Comparison of ENCODE assay signal across 1 cellular context in the genomic region with DNA sequence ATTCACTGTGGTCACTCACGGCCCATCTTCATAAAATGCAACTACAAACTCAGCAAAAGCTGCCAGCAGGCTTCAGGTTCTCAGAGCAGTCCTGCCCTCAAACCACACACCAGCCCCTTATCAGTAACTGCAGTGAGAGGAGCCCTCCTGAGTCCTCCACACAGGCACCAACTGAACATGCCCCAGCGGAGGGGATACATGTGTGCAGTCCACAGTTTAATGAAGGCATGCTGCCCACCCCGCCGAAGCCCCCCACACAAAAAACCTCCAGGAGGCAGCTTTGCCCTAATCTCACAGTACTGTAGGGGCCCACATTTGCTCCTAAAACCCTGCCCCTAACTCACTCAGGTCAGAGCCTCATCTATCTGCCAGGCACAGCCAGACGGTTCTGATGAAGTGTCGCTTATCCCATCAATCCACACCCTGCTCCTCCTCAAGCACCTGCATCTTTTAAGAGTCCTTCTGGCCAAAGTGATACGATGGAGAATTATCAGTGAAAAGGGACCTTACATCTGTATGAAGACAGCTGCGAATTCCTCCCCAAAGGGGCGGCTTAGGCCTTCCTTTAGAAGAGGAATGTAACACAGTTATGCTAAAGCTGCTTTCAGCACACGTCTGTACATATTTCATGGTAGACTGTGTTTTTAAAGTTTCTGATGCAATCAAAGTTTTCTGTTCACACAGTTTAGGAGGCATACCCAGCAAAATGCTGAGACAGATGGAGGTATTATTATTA.
TF ChIP-seq lines count a peak whose summit lies in the region.

No MANE protein-coding gene starts in this region.

TF ChIP-seq in GM12878, 131 proteins besides CTCF, POLR2A, EP300 and RAD21:
- no peak for TF ChIP-seq SP1 (IDR thresholded peaks at IDR 0.05; ENCODE audit: low read depth, low read length)
- TF ChIP-seq, protein P1, sequence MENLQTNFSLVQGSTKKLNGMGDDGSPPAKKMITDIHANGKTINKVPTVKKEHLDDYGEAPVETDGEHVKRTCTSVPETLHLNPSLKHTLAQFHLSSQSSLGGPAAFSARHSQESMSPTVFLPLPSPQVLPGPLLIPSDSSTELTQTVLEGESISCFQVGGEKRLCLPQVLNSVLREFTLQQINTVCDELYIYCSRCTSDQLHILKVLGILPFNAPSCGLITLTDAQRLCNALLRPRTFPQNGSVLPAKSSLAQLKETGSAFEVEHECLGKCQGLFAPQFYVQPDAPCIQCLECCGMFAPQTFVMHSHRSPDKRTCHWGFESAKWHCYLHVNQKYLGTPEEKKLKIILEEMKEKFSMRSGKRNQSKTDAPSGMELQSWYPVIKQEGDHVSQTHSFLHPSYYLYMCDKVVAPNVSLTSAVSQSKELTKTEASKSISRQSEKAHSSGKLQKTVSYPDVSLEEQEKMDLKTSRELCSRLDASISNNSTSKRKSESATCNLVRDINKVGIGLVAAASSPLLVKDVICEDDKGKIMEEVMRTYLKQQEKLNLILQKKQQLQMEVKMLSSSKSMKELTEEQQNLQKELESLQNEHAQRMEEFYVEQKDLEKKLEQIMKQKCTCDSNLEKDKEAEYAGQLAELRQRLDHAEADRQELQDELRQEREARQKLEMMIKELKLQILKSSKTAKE (IDR thresholded peaks at IDR 0.05; ENCODE audit: low read depth, poor library complexity, severe bottlenecking): no peak
- TF ChIP-seq ETV6 (conservative IDR thresholded peaks at IDR 0.05 in 1 of 2, IDR thresholded peaks at IDR 0.05 in 1 of 2; ENCODE audit: borderline replicate concordance in 1 of 2, low read depth in 1 of 2): no peak
- TF ChIP-seq, protein P2, sequence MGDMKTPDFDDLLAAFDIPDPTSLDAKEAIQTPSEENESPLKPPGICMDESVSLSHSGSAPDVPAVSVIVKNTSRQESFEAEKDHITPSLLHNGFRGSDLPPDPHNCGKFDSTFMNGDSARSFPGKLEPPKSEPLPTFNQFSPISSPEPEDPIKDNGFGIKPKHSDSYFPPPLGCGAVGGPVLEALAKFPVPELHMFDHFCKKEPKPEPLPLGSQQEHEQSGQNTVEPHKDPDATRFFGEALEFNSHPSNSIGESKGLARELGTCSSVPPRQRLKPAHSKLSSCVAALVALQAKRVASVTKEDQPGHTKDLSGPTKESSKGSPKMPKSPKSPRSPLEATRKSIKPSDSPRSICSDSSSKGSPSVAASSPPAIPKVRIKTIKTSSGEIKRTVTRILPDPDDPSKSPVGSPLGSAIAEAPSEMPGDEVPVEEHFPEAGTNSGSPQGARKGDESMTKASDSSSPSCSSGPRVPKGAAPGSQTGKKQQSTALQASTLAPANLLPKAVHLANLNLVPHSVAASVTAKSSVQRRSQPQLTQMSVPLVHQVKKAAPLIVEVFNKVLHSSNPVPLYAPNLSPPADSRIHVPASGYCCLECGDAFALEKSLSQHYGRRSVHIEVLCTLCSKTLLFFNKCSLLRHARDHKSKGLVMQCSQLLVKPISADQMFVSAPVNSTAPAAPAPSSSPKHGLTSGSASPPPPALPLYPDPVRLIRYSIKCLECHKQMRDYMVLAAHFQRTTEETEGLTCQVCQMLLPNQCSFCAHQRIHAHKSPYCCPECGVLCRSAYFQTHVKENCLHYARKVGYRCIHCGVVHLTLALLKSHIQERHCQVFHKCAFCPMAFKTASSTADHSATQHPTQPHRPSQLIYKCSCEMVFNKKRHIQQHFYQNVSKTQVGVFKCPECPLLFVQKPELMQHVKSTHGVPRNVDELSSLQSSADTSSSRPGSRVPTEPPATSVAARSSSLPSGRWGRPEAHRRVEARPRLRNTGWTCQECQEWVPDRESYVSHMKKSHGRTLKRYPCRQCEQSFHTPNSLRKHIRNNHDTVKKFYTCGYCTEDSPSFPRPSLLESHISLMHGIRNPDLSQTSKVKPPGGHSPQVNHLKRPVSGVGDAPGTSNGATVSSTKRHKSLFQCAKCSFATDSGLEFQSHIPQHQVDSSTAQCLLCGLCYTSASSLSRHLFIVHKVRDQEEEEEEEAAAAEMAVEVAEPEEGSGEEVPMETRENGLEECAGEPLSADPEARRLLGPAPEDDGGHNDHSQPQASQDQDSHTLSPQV (IDR thresholded peaks at IDR 0.05): no peak
- no peak for TF ChIP-seq RB1 (IDR thresholded peaks at IDR 0.05; ENCODE audit: borderline replicate concordance)
- no peak for TF ChIP-seq LARP7 (IDR thresholded peaks at IDR 0.05)
- no peak for TF ChIP-seq KAT2A (conservative IDR thresholded peaks at IDR 0.05; ENCODE audit: control insufficient read depth, low read depth, low read length)
- no peak for TF ChIP-seq ZNF622 (IDR thresholded peaks at IDR 0.05)
- no peak for TF ChIP-seq JUND (IDR thresholded peaks at IDR 0.05; ENCODE audit: low read depth, low read length)
- no peak for TF ChIP-seq TCF3 (IDR thresholded peaks at IDR 0.05; ENCODE audit: borderline replicate concordance, insufficient read depth, low read depth, low read length)
- TF ChIP-seq, protein P3, sequence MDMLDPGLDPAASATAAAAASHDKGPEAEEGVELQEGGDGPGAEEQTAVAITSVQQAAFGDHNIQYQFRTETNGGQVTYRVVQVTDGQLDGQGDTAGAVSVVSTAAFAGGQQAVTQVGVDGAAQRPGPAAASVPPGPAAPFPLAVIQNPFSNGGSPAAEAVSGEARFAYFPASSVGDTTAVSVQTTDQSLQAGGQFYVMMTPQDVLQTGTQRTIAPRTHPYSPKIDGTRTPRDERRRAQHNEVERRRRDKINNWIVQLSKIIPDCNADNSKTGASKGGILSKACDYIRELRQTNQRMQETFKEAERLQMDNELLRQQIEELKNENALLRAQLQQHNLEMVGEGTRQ (IDR thresholded peaks at IDR 0.05; ENCODE audit: borderline replicate concordance, low read depth, low read length): no peak
- no peak for TF ChIP-seq YY1 (IDR thresholded peaks at IDR 0.05; ENCODE audit: low read depth, low read length)
- TF ChIP-seq TARDBP (IDR thresholded peaks at IDR 0.05; ENCODE audit: borderline replicate concordance): no peak
- TF ChIP-seq, protein P4, sequence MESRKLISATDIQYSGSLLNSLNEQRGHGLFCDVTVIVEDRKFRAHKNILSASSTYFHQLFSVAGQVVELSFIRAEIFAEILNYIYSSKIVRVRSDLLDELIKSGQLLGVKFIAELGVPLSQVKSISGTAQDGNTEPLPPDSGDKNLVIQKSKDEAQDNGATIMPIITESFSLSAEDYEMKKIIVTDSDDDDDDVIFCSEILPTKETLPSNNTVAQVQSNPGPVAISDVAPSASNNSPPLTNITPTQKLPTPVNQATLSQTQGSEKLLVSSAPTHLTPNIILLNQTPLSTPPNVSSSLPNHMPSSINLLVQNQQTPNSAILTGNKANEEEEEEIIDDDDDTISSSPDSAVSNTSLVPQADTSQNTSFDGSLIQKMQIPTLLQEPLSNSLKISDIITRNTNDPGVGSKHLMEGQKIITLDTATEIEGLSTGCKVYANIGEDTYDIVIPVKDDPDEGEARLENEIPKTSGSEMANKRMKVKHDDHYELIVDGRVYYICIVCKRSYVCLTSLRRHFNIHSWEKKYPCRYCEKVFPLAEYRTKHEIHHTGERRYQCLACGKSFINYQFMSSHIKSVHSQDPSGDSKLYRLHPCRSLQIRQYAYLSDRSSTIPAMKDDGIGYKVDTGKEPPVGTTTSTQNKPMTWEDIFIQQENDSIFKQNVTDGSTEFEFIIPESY (IDR thresholded peaks at IDR 0.05): no peak
- no peak for TF ChIP-seq CHD1 (IDR thresholded peaks at IDR 0.05; ENCODE audit: low read depth, low read length)
- TF ChIP-seq GABPA (IDR thresholded peaks at IDR 0.05; ENCODE audit: low read depth): no peak
- TF ChIP-seq, protein P5, sequence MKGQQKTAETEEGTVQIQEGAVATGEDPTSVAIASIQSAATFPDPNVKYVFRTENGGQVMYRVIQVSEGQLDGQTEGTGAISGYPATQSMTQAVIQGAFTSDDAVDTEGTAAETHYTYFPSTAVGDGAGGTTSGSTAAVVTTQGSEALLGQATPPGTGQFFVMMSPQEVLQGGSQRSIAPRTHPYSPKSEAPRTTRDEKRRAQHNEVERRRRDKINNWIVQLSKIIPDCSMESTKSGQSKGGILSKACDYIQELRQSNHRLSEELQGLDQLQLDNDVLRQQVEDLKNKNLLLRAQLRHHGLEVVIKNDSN (IDR thresholded peaks at IDR 0.05; ENCODE audit: borderline replicate concordance, extremely low read length, insufficient read depth, low read depth, low read length): no peak
- TF ChIP-seq CBX5 (IDR thresholded peaks at IDR 0.05; ENCODE audit: low read depth): no peak
- no peak for TF ChIP-seq CHD4 (IDR thresholded peaks at IDR 0.05)
